In genomic region chr12:13784504-13784903, GRCh38 we compare ENCODE assay signal across 16 cellular contexts.
"Had no signal": no experiment of that assay in that cellular context is flagged by ENCODE, and none has a peak within 500 bp of the region (broad histone marks: within the 10 kb centered on the region; RNA-seq: fewer than 3 reads in every experiment).

No MANE protein-coding gene starts in this region.

- H3K4me1 ChIP-seq: gastrocnemius medialis, lower lobe of right lung, transverse colon had no signal

- H3K27ac ChIP-seq: gastrocnemius medialis, lower lobe of right lung, transverse colon had no signal

- H3K4me3 ChIP-seq: gastrocnemius medialis, lower lobe of right lung, transverse colon had no signal

- H3K9me3 ChIP-seq: gastrocnemius medialis, lower lobe of right lung, transverse colon had no signal

- FAIRE-seq: bronchial epithelial cell, colon, endothelial cell of umbilical vein had no signal

- H3K27me3 ChIP-seq: gastrocnemius medialis, transverse colon had no signal

- DNase-seq: activated CD4-positive, alpha-beta memory T cell treated with anti-CD3 and anti-CD28 coated beads, Interleukin-2, amount 10 ng/mL, durations not matched to agents 7 days and 5 days; activated gamma-delta T cell treated with Interleukin-2 at 50 U/mL for 16 hours; activated T-cell treated with anti-CD3 and anti-CD28 coated beads, Interleukin-2, amount 50 U/mL, for 48 hours; aorta; gastrocnemius medialis; lower lobe of right lung; natural killer cell; nucleus accumbens; stimulated activated CD4-positive, alpha-beta T cell treated with anti-CD3 and anti-CD28 coated beads, Interleukin-2, amount 100 ng/mL, for 24 hours; stimulated activated naive B cell treated with anti-CD40 and anti-IgM and Interleukin-4, amounts not matched to agents 10 μg/mL and 1 μg/mL and 100 μg/mL, for 72 hours; T-helper 9 cell; transverse colon had no signal

- H3K36me3 ChIP-seq: gastrocnemius medialis, lower lobe of right lung, transverse colon had no signal

- ATAC-seq: gastrocnemius medialis; lower lobe of right lung; natural killer cell; sciatic nerve; stimulated activated naive B cell treated with anti-CD40 and anti-IgM and Interleukin-4, amounts not matched to agents 10 μg/mL and 1 μg/mL and 100 μg/mL, for 72 hours had no signal
